Comparison of ENCODE assay signal across 9 cellular contexts in genomic region chr11:77188323-77188911, GRCh38.
DNase-seq lines count a peak whose midpoint lies in the region; ATAC-seq and TF ChIP-seq lines count a peak whose summit lies in the region.
"Had no signal": no experiment of that assay in that cellular context is flagged by ENCODE, and none has a peak within 500 bp of the region (broad histone marks: within the 10 kb centered on the region; RNA-seq: fewer than 3 reads in every experiment).

No MANE protein-coding gene starts in this region.

- no peak overlapping the region for H3K56ac ChIP-seq in mesendoderm (ENCODE audit: low read length)

- CTCF ChIA-PET in activated CD8-positive, alpha-beta T cell treated with anti-CD3 and anti-CD28 coated beads for 36 hours (lab: Charles Lee): interaction anchor here (0.6 to 9.0 kb wide), 26 partner anchors 9 to 398 kb away, joined by 3 to 176 read pairs (median 4); partner anchors contain the start of gene MYO7A

- no peak overlapping the region for H3K4me3 Mint-ChIP-seq in activated CD8-positive, alpha-beta T cell treated with anti-CD3 and anti-CD28 coated beads for 36 hours
- H3K4me3 Mint-ChIP-seq: activated naive CD8-positive, alpha-beta T cell had no signal

- TF ChIP-seq CTCF in activated CD8-positive, alpha-beta T cell treated with anti-CD3 and anti-CD28 coated beads for 36 hours (IDR thresholded peaks at IDR 0.05): peak; percentile 86

- H4K8ac ChIP-seq in mesendoderm (ENCODE audit: low read depth, low read length): no peak overlapping the region

- POLR2A ChIA-PET in activated CD8-positive, alpha-beta T cell treated with anti-CD3 and anti-CD28 coated beads for 36 hours (lab: Charles Lee): no interaction called here

- intact Hi-C loops in activated CD8-positive, alpha-beta T cell treated with anti-CD3 and anti-CD28 coated beads for 36 hours (cut with micrococcal nuclease): loop anchor here (1.0 kb wide), 1 partner anchor 61 kb away; no protein-coding TSS in a partner anchor

- no peaks in the 10 kb centered on the region for H3K79me2 ChIP-seq in mesendoderm (ENCODE audit: control insufficient read depth, insufficient read depth, low read length)

- H3K4ac ChIP-seq in mesendoderm (ENCODE audit: low read depth, low read length): no peak overlapping the region

- H2AK5ac ChIP-seq in mesendoderm (ENCODE audit: low read length): no peak overlapping the region

- H3K36me3 Mint-ChIP-seq in activated CD8-positive, alpha-beta T cell treated with anti-CD3 and anti-CD28 coated beads for 36 hours (ENCODE audit: low read depth): no peaks in the 10 kb centered on the region
- H3K36me3 Mint-ChIP-seq: activated naive CD8-positive, alpha-beta T cell had no signal

- H3K27ac ChIP-seq in mesendoderm (ENCODE audit: low read depth, low read length): no peak overlapping the region

- H3K9ac ChIP-seq in mesendoderm (ENCODE audit: low read length): no peak overlapping the region

- H3K4me3 ChIP-seq in mesendoderm (ENCODE audit: low read length): no peak overlapping the region

- H3K36me3 ChIP-seq in mesendoderm (ENCODE audit: control insufficient read depth, insufficient read depth, low read length): no peaks in the 10 kb centered on the region

- H2BK120ac ChIP-seq in mesendoderm (ENCODE audit: low read depth, low read length): no peak overlapping the region

- H4K5ac ChIP-seq in mesendoderm (ENCODE audit: low read length): no peak overlapping the region

- no peaks in the 10 kb centered on the region for H3K9me3 Mint-ChIP-seq in activated CD8-positive, alpha-beta T cell treated with anti-CD3 and anti-CD28 coated beads for 36 hours

- no peaks in the 10 kb centered on the region for H3K79me1 ChIP-seq in mesendoderm (ENCODE audit: low read length)

- ATAC-seq in HG03457 (IDR thresholded peaks at IDR 0.05; ENCODE audit: unreplicated experiment) (peak; percentile 54), HG02970 (IDR thresholded peaks at IDR 0.05; ENCODE audit: low FRiP score, unreplicated experiment) (no peak)
- peak; percentile 77 for ATAC-seq in activated CD8-positive, alpha-beta T cell treated with anti-CD3 and anti-CD28 coated beads for 36 hours

- no peak overlapping the region for H3K23ac ChIP-seq in mesendoderm (ENCODE audit: low read length)

- no peak overlapping the region for H3K18ac ChIP-seq in mesendoderm (ENCODE audit: low read length)

- no peak overlapping the region for H3K4me2 ChIP-seq in mesendoderm (ENCODE audit: low read length)

- H2BK15ac ChIP-seq in mesendoderm (replicated peaks; ENCODE audit: low read depth): no peak overlapping the region

- no peak overlapping the region for H3K27ac Mint-ChIP-seq in activated CD8-positive, alpha-beta T cell treated with anti-CD3 and anti-CD28 coated beads for 36 hours
- H3K27ac Mint-ChIP-seq: activated naive CD8-positive, alpha-beta T cell had no signal

- no peaks in the 10 kb centered on the region for H3K4me1 Mint-ChIP-seq in activated CD8-positive, alpha-beta T cell treated with anti-CD3 and anti-CD28 coated beads for 36 hours (ENCODE audit: low read depth)

- H3K27me3 ChIP-seq in mesendoderm (ENCODE audit: insufficient read depth, low read length, poor library complexity): no peaks in the 10 kb centered on the region

- no peaks in the 10 kb centered on the region for H3K4me1 ChIP-seq in mesendoderm (ENCODE audit: control insufficient read depth, low read depth, low read length)

- DNase-seq in DMS 273 (lab: John Stamatoyannopoulos, UW; ENCODE audit: unreplicated experiment) (peak; percentile 86), NCI-H82 (lab: John Stamatoyannopoulos, UW) (peak; percentile 87), mesendoderm (peak; percentile 78)
- DNase-seq in activated CD8-positive, alpha-beta T cell treated with anti-CD3 and anti-CD28 coated beads for 36 hours: peak; percentile 89
- DNase-seq in effector CD8-positive, alpha-beta T cell (lab: John Stamatoyannopoulos, UW): peak; percentile 56
- DNase-seq in stimulated activated CD8-positive, alpha-beta memory T cell treated with anti-CD3 and anti-CD28 coated beads, Interleukin-4, amount 100 ng/mL, for 1 hour (ENCODE audit: low read depth in 2 of 2, low spot score in 1 of 2): peak; percentile 33 to 52

- no peaks in the 10 kb centered on the region for H3K27me3 Mint-ChIP-seq in activated CD8-positive, alpha-beta T cell treated with anti-CD3 and anti-CD28 coated beads for 36 hours
- H3K27me3 Mint-ChIP-seq: activated naive CD8-positive, alpha-beta T cell had no signal

- no peak overlapping the region for H2BK5ac ChIP-seq in mesendoderm (ENCODE audit: low read length)

- no CpG with 5 or more reads among the region's 4 CpGs for WGBS in mesendoderm (ENCODE audit: extremely low coverage, insufficient coverage, low lambda C conversion rate)
